ENCODE assay signal across 22 cellular contexts in genomic region chr1:182185147-182185546, GRCh38.
DNase-seq lines count a peak whose midpoint lies in the region; ATAC-seq, FAIRE-seq and TF ChIP-seq lines count a peak whose summit lies in the region.
"Had no signal": no experiment of that assay in that cellular context is flagged by ENCODE, and none has a peak within 500 bp of the region (broad histone marks: within the 10 kb centered on the region; RNA-seq: fewer than 3 reads in every experiment).

No MANE protein-coding gene starts in this region.

- no peaks in the 10 kb centered on the region for H3K9me2 ChIP-seq in PC-3 (replicated peaks; ENCODE audit: low read length)

- no peak overlapping the region for H3K4me3 ChIP-seq in HEK293 (ENCODE audit: low read depth, low read length)
- no peak overlapping the region for H3K4me3 ChIP-seq in PC-3 (ENCODE audit: low read length)
- H3K4me3 ChIP-seq in small intestine (ENCODE audit: low read depth in 1 of 2, low read length in 2 of 2) = no peak overlapping the region
- H3K4me3 ChIP-seq: A549, MG63, SJSA1 had no signal

- BruUV-seq in PC-3 (replicated peaks; lab: Mats Ljungman, UMichigan) = no TSS peak

- peaks cover 20% of the 10 kb centered on the region for H3K4me1 Mint-ChIP-seq in CD14-positive monocyte

- H3K9ac ChIP-seq in PC-3 (ENCODE audit: low read length) = no peak overlapping the region
- H3K9ac ChIP-seq: KMS-11 had no signal

- no peaks in the 10 kb centered on the region for H3K36me3 Mint-ChIP-seq in CD14-positive monocyte

- DNase-seq in CD14-positive monocyte (ENCODE audit: low spot score) = no peak
- no peak for DNase-seq in PC-3
- peak; percentile 32 for DNase-seq in medulla oblongata (ENCODE audit: extremely low spot score)
- no peak for DNase-seq in HK-2 (ENCODE audit: unreplicated experiment)
- no peak for DNase-seq in small intestine
- no peak for DNase-seq in activated effector memory CD4-positive, alpha-beta T cell treated with Interleukin-2 at 50 U/mL for 16 hours
- DNase-seq: C1 segment of cervical spinal cord, COR-L47, DMS153, EL, MG63, NCI-H1417 treated with DMSO at 0.1 percent for 48 hours, NCI-H1930, NCI-H2171, SW 1271 had no signal

- no peak for FAIRE-seq in small intestine (lab: Jason Lieb, UNC)
- FAIRE-seq: A549, GM19239 had no signal

- H3K4me1 ChIP-seq in HEK293 (ENCODE audit: control insufficient read depth, insufficient read depth, low read length) (peaks cover 17% of the 10 kb centered on the region), PC-3 (ENCODE audit: insufficient read depth, low read length) (peaks cover 43% of the 10 kb centered on the region), small intestine (ENCODE audit: control insufficient read depth in 2 of 2, insufficient read depth in 1 of 2, low read depth in 1 of 2, low read length in 1 of 2) (peaks cover 0 to 3% of the 10 kb centered on the region in 2 donors)

- H3K4me3 Mint-ChIP-seq in CD14-positive monocyte = no peak overlapping the region

- H2AFZ ChIP-seq in PC-3 (ENCODE audit: low read length) = no peak overlapping the region

- H3K4me2 ChIP-seq in PC-3 (ENCODE audit: low read length) = peak overlapping the region; percentile 77; the same call in 1 of the 2 replicates
- H3K4me2 ChIP-seq: KMS-11 had no signal

- H3K27me3 Mint-ChIP-seq in CD14-positive monocyte (ENCODE audit: low read depth in 3 of 3) = peaks cover 0 to 5% (median 3%) of the 10 kb centered on the region in 3 donors

- intact Hi-C loops in CD14-positive monocyte (cut with micrococcal nuclease) = no loop called here
- intact Hi-C loops in PC-3 (cut with micrococcal nuclease) = loop anchor here (10.0 kb wide), 1 partner anchor 100 kb away; no protein-coding TSS in a partner anchor

- no peak overlapping the region for H3K27ac ChIP-seq in HEK293 (ENCODE audit: extremely low read depth, low read depth, low read length)
- peak overlapping the region; percentile 82 for H3K27ac ChIP-seq in PC-3 (ENCODE audit: low read length)
- no peak overlapping the region for H3K27ac ChIP-seq in small intestine (ENCODE audit: low read depth in 1 of 2, low read length in 1 of 2)
- H3K27ac ChIP-seq: A549, KMS-11, SJSA1 had no signal

- CTCF ChIA-PET in HEK293 (lab: Yijun Ruan, JAX) (interaction anchor here (1.8 kb wide), 1 partner anchor 13 kb away, joined by 7 read pairs; no protein-coding TSS in a partner anchor), PC-3 (lab: Charles Lee) (no interaction called here)

- H3K27me3 ChIP-seq in PC-3 (ENCODE audit: low read length) (no peaks in the 10 kb centered on the region), small intestine (ENCODE audit: control insufficient read depth in 2 of 2, insufficient read depth in 2 of 2, low read length in 2 of 2) (no peaks in the 10 kb centered on the region)
- H3K27me3 ChIP-seq: MG63, SJSA1 had no signal

- 86 to 90% (median 88%) methylated on average over 2 of the region's 2 CpGs for WGBS in small intestine, 3 donors

- no peaks in the 10 kb centered on the region for H3F3A ChIP-seq in PC-3 (ENCODE audit: low read length, unreplicated experiment)

- TF ChIP-seq CTCF in CD14-positive monocyte (IDR thresholded peaks at IDR 0.05) = no peak
- no peak for TF ChIP-seq CTCF in HEK293 (tag by site-specific recombination; IDR thresholded peaks at IDR 0.05)
- no peak for TF ChIP-seq CTCF in PC-3 (conservative IDR thresholded peaks at IDR 0.05; ENCODE audit: low read depth, low read length)

- ATAC-seq in PC-3 (no peak), GM19455 (IDR thresholded peaks at IDR 0.05; ENCODE audit: unreplicated experiment) (no peak)
- ATAC-seq: HCT116 had no signal

- no peaks in the 10 kb centered on the region for H3K9me3 Mint-ChIP-seq in CD14-positive monocyte

- H3K36me3 ChIP-seq in HEK293 (ENCODE audit: control insufficient read depth in 2 of 2, insufficient read depth in 1 of 2, low read length in 2 of 2) (no peaks in the 10 kb centered on the region), PC-3 (ENCODE audit: low read depth, low read length) (no peaks in the 10 kb centered on the region), small intestine (ENCODE audit: control insufficient read depth in 2 of 2, insufficient read depth in 2 of 2, low read length in 2 of 2) (no peaks in the 10 kb centered on the region)
- H3K36me3 ChIP-seq: MG63, SJSA1 had no signal

- H3K9me3 ChIP-seq in HEK293 (ENCODE audit: control insufficient read depth, insufficient read depth, low read depth, low read length) (no peaks in the 10 kb centered on the region), PC-3 (ENCODE audit: low read length) (no peaks in the 10 kb centered on the region), small intestine (ENCODE audit: control insufficient read depth, low read depth) (no peaks in the 10 kb centered on the region)
- H3K9me3 ChIP-seq: A549, MG63, SJSA1 had no signal

- no peaks in the 10 kb centered on the region for H3K79me2 ChIP-seq in PC-3 (ENCODE audit: low read length)

- H4K20me1 ChIP-seq in PC-3 (ENCODE audit: low read length) = no peaks in the 10 kb centered on the region

- peak overlapping the region in 4 of 7 donors; percentile 11 to 71 (median 42) for H3K27ac Mint-ChIP-seq in CD14-positive monocyte

- POLR2A ChIA-PET in HEK293 (lab: Yijun Ruan, JAX) (no interaction called here), PC-3 (lab: Charles Lee; ENCODE audit: unreplicated experiment) (no interaction called here)

TF ChIP-seq in HEK293, 187 proteins besides CTCF, POLR2A, EP300 and RAD21:
- TF ChIP-seq PRDM1 (tag by site-specific recombination; IDR thresholded peaks at IDR 0.05) (peak; percentile 47; the same call in 1 of the 2 replicates), ZNF623 (tag by site-specific recombination; IDR thresholded peaks at IDR 0.05) (no peak), ZNF544 (tag by site-specific recombination; IDR thresholded peaks at IDR 0.05) (no peak), ZNF140 (tag by site-specific recombination; IDR thresholded peaks at IDR 0.05) (no peak), ZNF239 (tag by site-specific recombination; IDR thresholded peaks at IDR 0.05) (no peak)
TF ChIP-seq in HEK293: peak in this region for 1.
